In the genomic region with DNA sequence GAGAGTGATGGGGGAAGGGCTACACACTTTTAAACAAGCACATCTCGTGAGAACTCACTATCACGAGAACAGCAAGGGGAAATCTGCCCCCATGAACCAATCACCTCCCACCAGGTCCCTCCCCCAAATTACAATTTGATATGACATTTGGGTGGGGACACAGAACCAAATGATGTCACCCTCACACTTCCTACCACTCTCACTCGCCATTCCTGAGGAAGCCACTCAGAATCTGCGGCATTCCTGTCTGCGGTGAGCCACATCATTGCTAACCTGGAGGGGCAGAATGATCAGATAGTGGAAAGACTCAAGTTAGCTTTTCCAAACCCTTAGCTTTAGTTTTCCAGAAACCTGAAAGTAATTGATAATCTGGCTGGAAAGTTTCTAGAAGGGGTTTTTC, we compare ENCODE assay signal across 21 cellular contexts.
"Had no signal": no experiment of that assay in that cellular context is flagged by ENCODE, and none has a peak within 500 bp of the region (broad histone marks: within the 10 kb centered on the region; RNA-seq: fewer than 3 reads in every experiment).

No MANE protein-coding gene starts in this region.

- H3K36me3 Mint-ChIP-seq: naive thymus-derived CD8-positive, alpha-beta T cell; stimulated activated naive B cell treated with anti-CD40 and anti-IgM and Interleukin-4, amounts not matched to agents 10 μg/mL and 1 μg/mL and 100 μg/mL, for 72 hours had no signal

- ATAC-seq: heart left ventricle; left lobe of liver; mucosa of descending colon; naive thymus-derived CD8-positive, alpha-beta T cell; psoas muscle; sciatic nerve; stimulated activated naive B cell treated with anti-CD40 and anti-IgM and Interleukin-4, amounts not matched to agents 10 μg/mL and 1 μg/mL and 100 μg/mL, for 72 hours; stimulated activated naive CD8-positive, alpha-beta T cell treated with anti-CD3 and anti-CD28 coated beads, Interleukin-15, amount 100 ng/mL, for 72 hours had no signal

- H3K4me3 ChIP-seq: coronary artery, heart left ventricle, mucosa of descending colon, psoas muscle, spleen, testis, transverse colon had no signal

- H3K27ac Mint-ChIP-seq: naive thymus-derived CD8-positive, alpha-beta T cell; stimulated activated naive B cell treated with anti-CD40 and anti-IgM and Interleukin-4, amounts not matched to agents 10 μg/mL and 1 μg/mL and 100 μg/mL, for 72 hours; stimulated activated naive CD8-positive, alpha-beta T cell treated with anti-CD3 and anti-CD28 coated beads, Interleukin-15, amount 100 ng/mL, for 72 hours had no signal

- H3K36me3 ChIP-seq: heart left ventricle, neutrophil, spleen, transverse colon had no signal

- H3K4me3 Mint-ChIP-seq: naive thymus-derived CD8-positive, alpha-beta T cell; stimulated activated naive B cell treated with anti-CD40 and anti-IgM and Interleukin-4, amounts not matched to agents 10 μg/mL and 1 μg/mL and 100 μg/mL, for 72 hours; stimulated activated naive CD8-positive, alpha-beta T cell treated with anti-CD3 and anti-CD28 coated beads, Interleukin-15, amount 100 ng/mL, for 72 hours had no signal

- H3K27me3 Mint-ChIP-seq: stimulated activated naive B cell treated with anti-CD40 and anti-IgM and Interleukin-4, amounts not matched to agents 10 μg/mL and 1 μg/mL and 100 μg/mL, for 72 hours had no signal

- H3K4me1 Mint-ChIP-seq: naive thymus-derived CD8-positive, alpha-beta T cell; stimulated activated naive B cell treated with anti-CD40 and anti-IgM and Interleukin-4, amounts not matched to agents 10 μg/mL and 1 μg/mL and 100 μg/mL, for 72 hours; stimulated activated naive CD8-positive, alpha-beta T cell treated with anti-CD3 and anti-CD28 coated beads, Interleukin-15, amount 100 ng/mL, for 72 hours had no signal

- H3K27me3 ChIP-seq: neutrophil, spleen, testis, transverse colon had no signal

- DNase-seq: effector CD4-positive, alpha-beta T cell; foreskin melanocyte; heart left ventricle; hippocampal formation; mammary epithelial cell; mucosa of descending colon; naive thymus-derived CD8-positive, alpha-beta T cell; psoas muscle; retina; spleen; stimulated activated CD4-positive, alpha-beta T cell treated with anti-CD3 and anti-CD28 coated beads, Interleukin-15, amount 100 ng/mL, for 24 hours; stimulated activated CD4-positive, alpha-beta T cell treated with anti-CD3 and anti-CD28 coated beads, Interleukin-1b, Interleukin-23, amount 100 ng/mL, for 48 hours; stimulated activated CD4-positive, alpha-beta T cell treated with anti-CD3 and anti-CD28 coated beads, Interleukin-4, amount 100 ng/mL, for 24 hours; stimulated activated naive B cell treated with anti-CD40 and anti-IgM and Interleukin-4, amounts not matched to agents 10 μg/mL and 1 μg/mL and 100 μg/mL, for 72 hours; stimulated activated naive CD8-positive, alpha-beta T cell treated with anti-CD3 and anti-CD28 coated beads, Interleukin-15, amount 100 ng/mL, for 72 hours; testis; transverse colon had no signal

- H3K27ac ChIP-seq: coronary artery, heart left ventricle, neutrophil, psoas muscle, spleen, testis, transverse colon had no signal

- H3K9me3 ChIP-seq: heart left ventricle, mucosa of descending colon, neutrophil, psoas muscle, testis, transverse colon had no signal

- H3K9me3 Mint-ChIP-seq: stimulated activated naive CD8-positive, alpha-beta T cell treated with anti-CD3 and anti-CD28 coated beads, Interleukin-15, amount 100 ng/mL, for 72 hours had no signal

- H3K4me1 ChIP-seq: heart left ventricle, psoas muscle, spleen, testis, transverse colon had no signal
